15 cellular contexts compared by ENCODE assay signal in genomic region chr10:5800782-5801181, GRCh38.
"Had no signal": no experiment of that assay in that cellular context is flagged by ENCODE, and none has a peak within 500 bp of the region (broad histone marks: within the 10 kb centered on the region; RNA-seq: fewer than 3 reads in every experiment).

No MANE protein-coding gene starts in this region.

- H3K9me3 Mint-ChIP-seq: neural crest cell; stimulated activated naive CD8-positive, alpha-beta T cell treated with anti-CD3 and anti-CD28 coated beads, Interleukin-15, Interleukin-2, amounts not matched to agents 100 ng/mL and 50 ng/mL, for 24 hours had no signal

- H3K27ac Mint-ChIP-seq: activated naive CD8-positive, alpha-beta T cell; stimulated activated naive CD8-positive, alpha-beta T cell treated with anti-CD3 and anti-CD28 coated beads, Interleukin-15, Interleukin-2, amounts not matched to agents 100 ng/mL and 50 ng/mL, for 24 hours had no signal

- H3K4me3 Mint-ChIP-seq: activated CD4-positive, alpha-beta T cell treated with anti-CD3 and anti-CD28 coated beads, Interleukin-2, amount 10 ng/mL, durations not matched to agents 7 days and 5 days; activated naive CD8-positive, alpha-beta T cell; neural crest cell; stimulated activated naive CD8-positive, alpha-beta T cell treated with anti-CD3 and anti-CD28 coated beads, Interleukin-15, Interleukin-2, amounts not matched to agents 100 ng/mL and 50 ng/mL, for 24 hours had no signal

- FAIRE-seq: astrocyte, colon, endothelial cell of umbilical vein, kidney had no signal

- H3K4me3 ChIP-seq: gastroesophageal sphincter, left ventricle myocardium inferior had no signal

- H3K27me3 ChIP-seq: gastroesophageal sphincter had no signal

- H3K27me3 Mint-ChIP-seq: activated CD4-positive, alpha-beta T cell treated with anti-CD3 and anti-CD28 coated beads, Interleukin-2, amount 10 ng/mL, durations not matched to agents 7 days and 5 days; activated naive CD8-positive, alpha-beta T cell; stimulated activated naive CD8-positive, alpha-beta T cell treated with anti-CD3 and anti-CD28 coated beads, Interleukin-15, Interleukin-2, amounts not matched to agents 100 ng/mL and 50 ng/mL, for 24 hours had no signal

- ATAC-seq: gastroesophageal sphincter had no signal

- DNase-seq: activated CD4-positive, alpha-beta T cell treated with anti-CD3 and anti-CD28 coated beads, Interleukin-2, amount 10 ng/mL, durations not matched to agents 7 days and 5 days; activated CD8-positive, alpha-beta memory T cell treated with anti-CD3 and anti-CD28 coated beads for 24 hours; activated effector memory CD4-positive, alpha-beta T cell treated with Interleukin-2 at 50 U/mL for 16 hours; kidney; left ventricle myocardium inferior; mesendoderm; stimulated activated CD4-positive, alpha-beta T cell treated with anti-CD3 and anti-CD28 coated beads, Interleukin-4, amount 100 ng/mL, for 1 hour; stimulated activated CD8-positive, alpha-beta memory T cell treated with anti-CD3 and anti-CD28 coated beads, Interleukin-4, amount 100 ng/mL, for 48 hours had no signal

- H3K9me3 ChIP-seq: gastroesophageal sphincter, left ventricle myocardium inferior had no signal

- H3K27ac ChIP-seq: gastroesophageal sphincter, left ventricle myocardium inferior had no signal
